Comparison of ENCODE assay signal across 1 cellular context in the genomic region with DNA sequence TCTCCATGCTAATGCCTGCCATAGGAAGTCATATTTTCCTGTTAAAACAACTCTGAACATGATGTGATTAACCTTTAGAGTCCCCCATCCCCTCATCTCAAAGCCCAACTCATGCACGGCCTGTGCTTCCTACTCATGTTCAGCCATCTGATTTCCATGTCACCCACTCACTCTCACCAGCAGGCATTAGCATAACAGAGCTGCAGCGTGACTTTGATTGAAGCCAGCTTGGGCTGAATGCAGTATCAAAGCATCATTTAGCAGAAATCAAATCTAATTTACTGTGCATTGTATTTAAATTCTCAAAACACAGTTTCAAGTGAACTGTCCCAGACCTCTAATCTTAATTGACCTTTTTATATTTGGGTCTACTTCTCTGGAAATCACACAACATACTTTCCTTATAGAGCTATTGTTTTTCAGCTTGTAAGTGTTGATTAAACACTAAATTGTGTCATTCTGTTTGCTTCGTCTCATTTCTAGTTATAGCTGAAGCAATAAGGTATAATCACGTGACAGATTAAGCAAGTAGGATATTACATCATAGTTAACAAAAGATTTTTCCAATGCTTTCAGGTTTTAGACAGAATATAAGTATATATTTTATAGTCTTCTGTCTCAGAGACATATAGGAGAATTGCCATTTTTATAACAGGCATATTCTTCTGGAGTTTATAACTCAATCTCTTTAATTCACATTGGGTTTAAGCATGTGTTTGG.
TF ChIP-seq lines count a peak whose summit lies in the region.

No MANE protein-coding gene starts in this region.

TF ChIP-seq in GM23338, 12 proteins besides CTCF, POLR2A, EP300 and RAD21 (continued from another document):
- TF ChIP-seq, protein P1, sequence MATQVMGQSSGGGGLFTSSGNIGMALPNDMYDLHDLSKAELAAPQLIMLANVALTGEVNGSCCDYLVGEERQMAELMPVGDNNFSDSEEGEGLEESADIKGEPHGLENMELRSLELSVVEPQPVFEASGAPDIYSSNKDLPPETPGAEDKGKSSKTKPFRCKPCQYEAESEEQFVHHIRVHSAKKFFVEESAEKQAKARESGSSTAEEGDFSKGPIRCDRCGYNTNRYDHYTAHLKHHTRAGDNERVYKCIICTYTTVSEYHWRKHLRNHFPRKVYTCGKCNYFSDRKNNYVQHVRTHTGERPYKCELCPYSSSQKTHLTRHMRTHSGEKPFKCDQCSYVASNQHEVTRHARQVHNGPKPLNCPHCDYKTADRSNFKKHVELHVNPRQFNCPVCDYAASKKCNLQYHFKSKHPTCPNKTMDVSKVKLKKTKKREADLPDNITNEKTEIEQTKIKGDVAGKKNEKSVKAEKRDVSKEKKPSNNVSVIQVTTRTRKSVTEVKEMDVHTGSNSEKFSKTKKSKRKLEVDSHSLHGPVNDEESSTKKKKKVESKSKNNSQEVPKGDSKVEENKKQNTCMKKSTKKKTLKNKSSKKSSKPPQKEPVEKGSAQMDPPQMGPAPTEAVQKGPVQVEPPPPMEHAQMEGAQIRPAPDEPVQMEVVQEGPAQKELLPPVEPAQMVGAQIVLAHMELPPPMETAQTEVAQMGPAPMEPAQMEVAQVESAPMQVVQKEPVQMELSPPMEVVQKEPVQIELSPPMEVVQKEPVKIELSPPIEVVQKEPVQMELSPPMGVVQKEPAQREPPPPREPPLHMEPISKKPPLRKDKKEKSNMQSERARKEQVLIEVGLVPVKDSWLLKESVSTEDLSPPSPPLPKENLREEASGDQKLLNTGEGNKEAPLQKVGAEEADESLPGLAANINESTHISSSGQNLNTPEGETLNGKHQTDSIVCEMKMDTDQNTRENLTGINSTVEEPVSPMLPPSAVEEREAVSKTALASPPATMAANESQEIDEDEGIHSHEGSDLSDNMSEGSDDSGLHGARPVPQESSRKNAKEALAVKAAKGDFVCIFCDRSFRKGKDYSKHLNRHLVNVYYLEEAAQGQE (IDR thresholded peaks at IDR 0.05; ENCODE audit: unreplicated experiment): no peak
- no peak for TF ChIP-seq EZH2phosphoT487 (IDR thresholded peaks at IDR 0.05; ENCODE audit: unreplicated experiment)
- TF ChIP-seq, protein P2, sequence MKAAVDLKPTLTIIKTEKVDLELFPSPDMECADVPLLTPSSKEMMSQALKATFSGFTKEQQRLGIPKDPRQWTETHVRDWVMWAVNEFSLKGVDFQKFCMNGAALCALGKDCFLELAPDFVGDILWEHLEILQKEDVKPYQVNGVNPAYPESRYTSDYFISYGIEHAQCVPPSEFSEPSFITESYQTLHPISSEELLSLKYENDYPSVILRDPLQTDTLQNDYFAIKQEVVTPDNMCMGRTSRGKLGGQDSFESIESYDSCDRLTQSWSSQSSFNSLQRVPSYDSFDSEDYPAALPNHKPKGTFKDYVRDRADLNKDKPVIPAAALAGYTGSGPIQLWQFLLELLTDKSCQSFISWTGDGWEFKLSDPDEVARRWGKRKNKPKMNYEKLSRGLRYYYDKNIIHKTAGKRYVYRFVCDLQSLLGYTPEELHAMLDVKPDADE (IDR thresholded peaks at IDR 0.05): no peak
- TF ChIP-seq ZNF331 (CRISPR knock-in tag; IDR thresholded peaks at IDR 0.05; ENCODE audit: low read depth): no peak
- no peak for TF ChIP-seq POLR2AphosphoS5 (IDR thresholded peaks at IDR 0.05; ENCODE audit: low read depth)
- TF ChIP-seq, protein P3, sequence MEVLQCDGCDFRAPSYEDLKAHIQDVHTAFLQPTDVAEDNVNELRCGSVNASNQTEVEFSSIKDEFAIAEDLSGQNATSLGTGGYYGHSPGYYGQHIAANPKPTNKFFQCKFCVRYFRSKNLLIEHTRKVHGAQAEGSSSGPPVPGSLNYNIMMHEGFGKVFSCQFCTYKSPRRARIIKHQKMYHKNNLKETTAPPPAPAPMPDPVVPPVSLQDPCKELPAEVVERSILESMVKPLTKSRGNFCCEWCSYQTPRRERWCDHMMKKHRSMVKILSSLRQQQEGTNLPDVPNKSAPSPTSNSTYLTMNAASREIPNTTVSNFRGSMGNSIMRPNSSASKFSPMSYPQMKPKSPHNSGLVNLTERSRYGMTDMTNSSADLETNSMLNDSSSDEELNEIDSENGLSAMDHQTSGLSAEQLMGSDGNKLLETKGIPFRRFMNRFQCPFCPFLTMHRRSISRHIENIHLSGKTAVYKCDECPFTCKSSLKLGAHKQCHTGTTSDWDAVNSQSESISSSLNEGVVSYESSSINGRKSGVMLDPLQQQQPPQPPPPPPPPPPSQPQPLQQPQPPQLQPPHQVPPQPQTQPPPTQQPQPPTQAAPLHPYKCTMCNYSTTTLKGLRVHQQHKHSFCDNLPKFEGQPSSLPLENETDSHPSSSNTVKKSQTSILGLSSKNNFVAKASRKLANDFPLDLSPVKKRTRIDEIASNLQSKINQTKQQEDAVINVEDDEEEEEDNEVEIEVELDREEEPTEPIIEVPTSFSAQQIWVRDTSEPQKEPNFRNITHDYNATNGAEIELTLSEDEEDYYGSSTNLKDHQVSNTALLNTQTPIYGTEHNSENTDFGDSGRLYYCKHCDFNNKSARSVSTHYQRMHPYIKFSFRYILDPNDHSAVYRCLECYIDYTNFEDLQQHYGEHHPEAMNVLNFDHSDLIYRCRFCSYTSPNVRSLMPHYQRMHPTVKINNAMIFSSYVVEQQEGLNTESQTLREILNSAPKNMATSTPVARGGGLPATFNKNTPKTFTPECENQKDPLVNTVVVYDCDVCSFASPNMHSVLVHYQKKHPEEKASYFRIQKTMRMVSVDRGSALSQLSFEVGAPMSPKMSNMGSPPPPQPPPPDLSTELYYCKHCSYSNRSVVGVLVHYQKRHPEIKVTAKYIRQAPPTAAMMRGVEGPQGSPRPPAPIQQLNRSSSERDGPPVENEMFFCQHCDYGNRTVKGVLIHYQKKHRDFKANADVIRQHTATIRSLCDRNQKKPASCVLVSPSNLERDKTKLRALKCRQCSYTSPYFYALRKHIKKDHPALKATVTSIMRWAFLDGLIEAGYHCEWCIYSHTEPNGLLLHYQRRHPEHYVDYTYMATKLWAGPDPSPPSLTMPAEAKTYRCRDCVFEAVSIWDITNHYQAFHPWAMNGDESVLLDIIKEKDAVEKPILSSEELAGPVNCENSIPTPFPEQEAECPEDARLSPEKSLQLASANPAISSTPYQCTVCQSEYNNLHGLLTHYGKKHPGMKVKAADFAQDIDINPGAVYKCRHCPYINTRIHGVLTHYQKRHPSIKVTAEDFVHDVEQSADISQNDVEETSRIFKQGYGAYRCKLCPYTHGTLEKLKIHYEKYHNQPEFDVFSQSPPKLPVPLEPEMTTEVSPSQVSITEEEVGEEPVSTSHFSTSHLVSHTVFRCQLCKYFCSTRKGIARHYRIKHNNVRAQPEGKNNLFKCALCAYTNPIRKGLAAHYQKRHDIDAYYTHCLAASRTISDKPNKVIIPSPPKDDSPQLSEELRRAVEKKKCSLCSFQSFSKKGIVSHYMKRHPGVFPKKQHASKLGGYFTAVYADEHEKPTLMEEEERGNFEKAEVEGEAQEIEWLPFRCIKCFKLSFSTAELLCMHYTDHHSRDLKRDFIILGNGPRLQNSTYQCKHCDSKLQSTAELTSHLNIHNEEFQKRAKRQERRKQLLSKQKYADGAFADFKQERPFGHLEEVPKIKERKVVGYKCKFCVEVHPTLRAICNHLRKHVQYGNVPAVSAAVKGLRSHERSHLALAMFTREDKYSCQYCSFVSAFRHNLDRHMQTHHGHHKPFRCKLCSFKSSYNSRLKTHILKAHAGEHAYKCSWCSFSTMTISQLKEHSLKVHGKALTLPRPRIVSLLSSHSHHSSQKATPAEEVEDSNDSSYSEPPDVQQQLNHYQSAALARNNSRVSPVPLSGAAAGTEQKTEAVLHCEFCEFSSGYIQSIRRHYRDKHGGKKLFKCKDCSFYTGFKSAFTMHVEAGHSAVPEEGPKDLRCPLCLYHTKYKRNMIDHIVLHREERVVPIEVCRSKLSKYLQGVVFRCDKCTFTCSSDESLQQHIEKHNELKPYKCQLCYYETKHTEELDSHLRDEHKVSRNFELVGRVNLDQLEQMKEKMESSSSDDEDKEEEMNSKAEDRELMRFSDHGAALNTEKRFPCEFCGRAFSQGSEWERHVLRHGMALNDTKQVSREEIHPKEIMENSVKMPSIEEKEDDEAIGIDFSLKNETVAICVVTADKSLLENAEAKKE (CRISPR knock-in tag; IDR thresholded peaks at IDR 0.05): no peak
- no peak for TF ChIP-seq STAT1 (IDR thresholded peaks at IDR 0.05; ENCODE audit: unreplicated experiment)
